1 cellular context compared by ENCODE assay signal in genomic region chr2:47562548-47562947, GRCh38.
TF ChIP-seq lines count a peak whose summit lies in the region.

No MANE protein-coding gene starts in this region.

TF ChIP-seq in HEK293, 187 proteins besides CTCF, POLR2A, EP300 and RAD21 (continued from another document):
- TF ChIP-seq PRDM4 (tag by site-specific recombination; IDR thresholded peaks at IDR 0.05), result peak; percentile 91
